In genomic region chr16:65532846-65533245, GRCh38 we compare ENCODE assay signal across 18 cellular contexts.
"Had no signal": no experiment of that assay in that cellular context is flagged by ENCODE, and none has a peak within 500 bp of the region (broad histone marks: within the 10 kb centered on the region; RNA-seq: fewer than 3 reads in every experiment).

No MANE protein-coding gene starts in this region.

- DNase-seq: activated CD4-positive, alpha-beta memory T cell treated with anti-CD3 and anti-CD28 coated beads for 36 hours; activated CD4-positive, alpha-beta T cell treated with anti-CD3 and anti-CD28 coated beads, Interleukin-2, amount 10 ng/mL, durations not matched to agents 7 days and 5 days; activated CD4-positive, CD25-positive, alpha-beta regulatory T cell; activated CD8-positive, alpha-beta memory T cell treated with anti-CD3 and anti-CD28 coated beads for 24 hours; activated effector memory CD4-positive, alpha-beta T cell treated with anti-CD3 and anti-CD28 coated beads, Interleukin-2, amount 50 U/mL, for 16 hours; activated naive CD4-positive, alpha-beta T cell treated with anti-CD3 and anti-CD28 coated beads for 36 hours; activated T-cell treated with anti-CD3 and anti-CD28 coated beads, Interleukin-2, amount 50 U/mL, for 4 hours; amygdala; brain microvascular endothelial cell; NCI-H1436 treated with DMSO at 0.1 percent for 48 hours; NCI-H187; NCI-H446; NCI-H524; NCI-H774; PC-9; SHP77 treated with DMSO at 0.1 percent for 48 hours; T1000 had no signal

- H3K27ac ChIP-seq: cardiac muscle cell, PC-9 had no signal

- H3K4me3 ChIP-seq: cardiac muscle cell, PC-9 had no signal

- H2AFZ ChIP-seq: PC-9 had no signal

- H3K36me3 ChIP-seq: brain microvascular endothelial cell, cardiac muscle cell had no signal

- H3K27me3 ChIP-seq: brain microvascular endothelial cell, cardiac muscle cell had no signal
